ENCODE assay signal across 8 cellular contexts in genomic region chr3:13451301-13451673, GRCh38.
DNase-seq lines count a peak whose midpoint lies in the region; ATAC-seq and TF ChIP-seq lines count a peak whose summit lies in the region.

No MANE protein-coding gene starts in this region.

- H2AFZ ChIP-seq in parathyroid adenoma: peak overlapping the region; percentile 99

- no peaks in the 10 kb centered on the region for H3K27me3 ChIP-seq in parathyroid adenoma (ENCODE audit: control insufficient read depth, insufficient read depth, low read length)

- H3K9me3 ChIP-seq in parathyroid adenoma (ENCODE audit: control insufficient read depth, low read length): no peaks in the 10 kb centered on the region

- H3K79me2 ChIP-seq in parathyroid adenoma: no peaks in the 10 kb centered on the region

- no peak for TF ChIP-seq CTCF in fibroblast of mammary gland (conservative IDR thresholded peaks at IDR 0.05; ENCODE audit: control insufficient read depth, insufficient read depth, low read depth, low read length)
- no peak for TF ChIP-seq CTCF in parathyroid adenoma (IDR thresholded peaks at IDR 0.05)

- no peak overlapping the region for H3K9ac ChIP-seq in parathyroid adenoma

- H3K4me3 ChIP-seq in fibroblast of mammary gland (ENCODE audit: control insufficient read depth, low read depth, low read length) (peak overlapping the region; percentile 66), parathyroid adenoma (ENCODE audit: low read depth, low read length) (peak overlapping the region; percentile 66)

- DNase-seq in DMS79 treated with DMSO at 0.1 percent for 48 hours (lab: John Stamatoyannopoulos, UW): peak; percentile 23
- DNase-seq in DMS79 (lab: John Stamatoyannopoulos, UW): no peak
- DNase-seq in activated CD4-positive, alpha-beta T cell treated with anti-CD3 and anti-CD28 coated beads, Interleukin-2, amount 50 U/mL, for 1 hour: peak; percentile 18
- DNase-seq in fibroblast of mammary gland (ENCODE audit: low read depth): peak; percentile 24
- DNase-seq in glomerular visceral epithelial cell (ENCODE audit: extremely low spot score): no peak
- DNase-seq in GOT3 (lab: John Stamatoyannopoulos, UW): no peak

- ATAC-seq in HG03521 (IDR thresholded peaks at IDR 0.05; ENCODE audit: unreplicated experiment): peak; percentile 2

- H3K36me3 ChIP-seq in parathyroid adenoma (ENCODE audit: control insufficient read depth, insufficient read depth, low read length): no peaks in the 10 kb centered on the region

- peak overlapping the region; percentile 88 for H3K27ac ChIP-seq in parathyroid adenoma

- peaks cover 10% of the 10 kb centered on the region for H3K4me1 ChIP-seq in parathyroid adenoma

- peak overlapping the region; percentile 99 for H3K4me2 ChIP-seq in parathyroid adenoma (ENCODE audit: low read length)

Comparison
In these comparisons a context has a peak if more than half of its experiments do, and no peak if none do; other contexts are left out.
1. DNase-seq: peak in DMS79 treated with DMSO at 0.1 percent for 48 hours (single experiment), activated CD4-positive, alpha-beta T cell treated with anti-CD3 and anti-CD28 coated beads, Interleukin-2, amount 50 U/mL, for 1 hour (single experiment) and fibroblast of mammary gland (single experiment); none in DMS79 (single experiment), glomerular visceral epithelial cell (single experiment) and GOT3 (single experiment).